Comparison of ENCODE assay signal across 14 cellular contexts in genomic region chr11:116989184-116989583, GRCh38.
DNase-seq lines count a peak whose midpoint lies in the region; ATAC-seq, FAIRE-seq and TF ChIP-seq lines count a peak whose summit lies in the region.
"Had no signal": no experiment of that assay in that cellular context is flagged by ENCODE, and none has a peak within 500 bp of the region (broad histone marks: within the 10 kb centered on the region; RNA-seq: fewer than 3 reads in every experiment).

No MANE protein-coding gene starts in this region.

- H4K20me1 ChIP-seq in astrocyte (ENCODE audit: insufficient read depth, low read length) (peaks cover 3% of the 10 kb centered on the region), hepatocyte (ENCODE audit: insufficient read depth, poor library complexity, severe bottlenecking) (peaks cover 31% of the 10 kb centered on the region)

- peak overlapping the region; percentile 55 for H3K27ac Mint-ChIP-seq in activated naive CD8-positive, alpha-beta T cell
- H3K27ac Mint-ChIP-seq in activated naive CD8-positive, alpha-beta T cell treated with anti-CD3 and anti-CD28 coated beads, Interleukin-2, amount 50 U/mL, for 24 hours = no peak overlapping the region
- peak overlapping the region; percentile 83 for H3K27ac Mint-ChIP-seq in astrocyte (ENCODE audit: unreplicated experiment)
- peak overlapping the region; percentile 69 for H3K27ac Mint-ChIP-seq in neural crest cell (ENCODE audit: unreplicated experiment)

- no peak for ATAC-seq in activated naive CD8-positive, alpha-beta T cell treated with anti-CD3 and anti-CD28 coated beads, Interleukin-2, amount 50 U/mL, for 24 hours
- no peak for ATAC-seq in HG02798 (IDR thresholded peaks at IDR 0.05; ENCODE audit: poor library complexity, unreplicated experiment)

- H3K36me3 ChIP-seq in astrocyte (ENCODE audit: insufficient read depth, low read length) (no peaks in the 10 kb centered on the region), transverse colon (no peaks in the 10 kb centered on the region), hepatocyte (replicated peaks; ENCODE audit: insufficient read depth, low read depth) (no peaks in the 10 kb centered on the region)

- no peaks in the 10 kb centered on the region for H3K27me3 Mint-ChIP-seq in activated naive CD8-positive, alpha-beta T cell
- H3K27me3 Mint-ChIP-seq in activated naive CD8-positive, alpha-beta T cell treated with anti-CD3 and anti-CD28 coated beads, Interleukin-2, amount 50 U/mL, for 24 hours = no peaks in the 10 kb centered on the region
- H3K27me3 Mint-ChIP-seq in astrocyte (ENCODE audit: low read depth, unreplicated experiment) = no peaks in the 10 kb centered on the region
- H3K27me3 Mint-ChIP-seq in neural crest cell (ENCODE audit: low read depth) = no peaks in the 10 kb centered on the region
- H3K27me3 Mint-ChIP-seq: activated T-cell treated with anti-CD3 and anti-CD28 coated beads, Interleukin-2, amount 50 U/mL, for 24 hours had no signal

- H3K4me2 ChIP-seq in astrocyte (ENCODE audit: low read length) (no peak overlapping the region), hepatocyte (no peak overlapping the region)

- no peak for DNase-seq in activated naive CD8-positive, alpha-beta T cell treated with anti-CD3 and anti-CD28 coated beads, Interleukin-2, amount 50 U/mL, for 24 hours
- DNase-seq in astrocyte (ENCODE audit: low read depth) (no peak), neural crest cell (ENCODE audit: low read depth, low spot score) (no peak), transverse colon (no peak), GOT3 (lab: John Stamatoyannopoulos, UW) (no peak), hepatocyte (ENCODE audit: low spot score) (no peak)
- DNase-seq: activated T-cell treated with anti-CD3 and anti-CD28 coated beads, Interleukin-2, amount 50 U/mL, for 24 hours; islet precursor cell; NCI-H2171; Right ventricle myocardium superior had no signal

- peaks cover 8% of the 10 kb centered on the region for H3K36me3 Mint-ChIP-seq in activated naive CD8-positive, alpha-beta T cell
- peaks cover 4% of the 10 kb centered on the region for H3K36me3 Mint-ChIP-seq in activated naive CD8-positive, alpha-beta T cell treated with anti-CD3 and anti-CD28 coated beads, Interleukin-2, amount 50 U/mL, for 24 hours (ENCODE audit: low read depth)
- H3K36me3 Mint-ChIP-seq in astrocyte (ENCODE audit: low read depth, unreplicated experiment) (no peaks in the 10 kb centered on the region), neural crest cell (ENCODE audit: low read depth) (no peaks in the 10 kb centered on the region)

- H3K9me3 ChIP-seq in astrocyte (ENCODE audit: insufficient read depth, low read depth, low read length) = no peaks in the 10 kb centered on the region
- no peaks in the 10 kb centered on the region for H3K9me3 ChIP-seq in transverse colon
- H3K9me3 ChIP-seq in hepatocyte (ENCODE audit: low read depth) = no peaks in the 10 kb centered on the region

- TF ChIP-seq CTCF in astrocyte (IDR thresholded peaks at IDR 0.05; ENCODE audit: insufficient read depth, low read depth, low read length) (no peak), neural crest cell (conservative IDR thresholded peaks at IDR 0.05) (no peak), transverse colon (IDR thresholded peaks at IDR 0.05) (no peak), hepatocyte (IDR thresholded peaks at IDR 0.05; ENCODE audit: poor library complexity) (no peak)

- no peak overlapping the region for H2AFZ ChIP-seq in astrocyte (ENCODE audit: low read depth, low read length)
- H2AFZ ChIP-seq in hepatocyte = no peak overlapping the region

- H3K27ac ChIP-seq in astrocyte (ENCODE audit: low read depth, low read length) (peak overlapping the region; percentile 64), transverse colon (peak overlapping the region; percentile 44 to 81 (median 58)), hepatocyte (no peak overlapping the region)

- TF ChIP-seq EP300 in transverse colon (IDR thresholded peaks at IDR 0.05; ENCODE audit: low read depth) = no peak

- no peak for FAIRE-seq in astrocyte (lab: Jason Lieb, UNC)
- FAIRE-seq: colon, D721Med had no signal

- H3K9ac ChIP-seq in astrocyte (ENCODE audit: low read length) = no peak overlapping the region

- no peak for TF ChIP-seq POLR2A in transverse colon (IDR thresholded peaks at IDR 0.05)

- H3K4me3 ChIP-seq in astrocyte (ENCODE audit: insufficient read depth, low read depth, low read length) (no peak overlapping the region), transverse colon (no peak overlapping the region), hepatocyte (no peak overlapping the region)

- intact Hi-C loops in transverse colon (cut with DNase I; ENCODE audit: low total_unique reads) = no loop called here

- H3K79me2 ChIP-seq in astrocyte (ENCODE audit: insufficient read depth, low read length) = peaks cover 25% of the 10 kb centered on the region
- H3K79me2 ChIP-seq in hepatocyte = peaks cover 91% of the 10 kb centered on the region

- H3K9me2 ChIP-seq in hepatocyte (replicated peaks; ENCODE audit: insufficient read depth) = no peaks in the 10 kb centered on the region

- in situ Hi-C loops in transverse colon (cut with MboI; ENCODE audit: low pct_ligation_motif_present in 1 of 4, low pct_unique_long_range_greater_than_20kb in 1 of 4, low sequenced_read_pairs in 3 of 4) = loop anchor here in 1 of 4 donors (25.0 kb wide), 1 partner anchor 98 kb away; the partner anchor contains the start of gene SIK3

- H3K4me3 Mint-ChIP-seq in activated naive CD8-positive, alpha-beta T cell = no peak overlapping the region
- no peak overlapping the region for H3K4me3 Mint-ChIP-seq in activated naive CD8-positive, alpha-beta T cell treated with anti-CD3 and anti-CD28 coated beads, Interleukin-2, amount 50 U/mL, for 24 hours
- H3K4me3 Mint-ChIP-seq in astrocyte (ENCODE audit: unreplicated experiment) = no peak overlapping the region
- H3K4me3 Mint-ChIP-seq in neural crest cell = no peak overlapping the region
- H3K4me3 Mint-ChIP-seq: activated T-cell treated with anti-CD3 and anti-CD28 coated beads, Interleukin-2, amount 50 U/mL, for 24 hours had no signal

- H3K27me3 ChIP-seq in astrocyte (ENCODE audit: insufficient read depth, low read length) (no peaks in the 10 kb centered on the region), transverse colon (no peaks in the 10 kb centered on the region), hepatocyte (no peaks in the 10 kb centered on the region)

- peaks cover 77% of the 10 kb centered on the region for H3K4me1 Mint-ChIP-seq in activated naive CD8-positive, alpha-beta T cell (ENCODE audit: low read depth)
- H3K4me1 Mint-ChIP-seq in activated naive CD8-positive, alpha-beta T cell treated with anti-CD3 and anti-CD28 coated beads, Interleukin-2, amount 50 U/mL, for 24 hours = peaks cover 80% of the 10 kb centered on the region
- H3K4me1 Mint-ChIP-seq in astrocyte (ENCODE audit: low read depth, unreplicated experiment) = peaks cover 60% of the 10 kb centered on the region
- peaks cover 66% of the 10 kb centered on the region for H3K4me1 Mint-ChIP-seq in neural crest cell

- 43 to 61% methylated on average over 4 of the region's 4 CpGs for WGBS in transverse colon (ENCODE audit: low coverage in 1 of 2), 2 donors
- 70% methylated on average over 4 of the region's 4 CpGs for WGBS in hepatocyte (ENCODE audit: low lambda C conversion rate, missing lambda C conversion rate)

- peaks cover 36% of the 10 kb centered on the region for H3K4me1 ChIP-seq in astrocyte (ENCODE audit: insufficient read depth, low read length)
- peaks cover 28 to 70% (median 36%) of the 10 kb centered on the region in 4 donors for H3K4me1 ChIP-seq in transverse colon
- peaks cover 42% of the 10 kb centered on the region for H3K4me1 ChIP-seq in hepatocyte (ENCODE audit: insufficient read depth)

- H3K9me3 Mint-ChIP-seq in activated naive CD8-positive, alpha-beta T cell (ENCODE audit: low read depth) = no peaks in the 10 kb centered on the region
- no peaks in the 10 kb centered on the region for H3K9me3 Mint-ChIP-seq in activated naive CD8-positive, alpha-beta T cell treated with anti-CD3 and anti-CD28 coated beads, Interleukin-2, amount 50 U/mL, for 24 hours
- H3K9me3 Mint-ChIP-seq in astrocyte (ENCODE audit: unreplicated experiment) = no peaks in the 10 kb centered on the region
- H3K9me3 Mint-ChIP-seq in neural crest cell = no peaks in the 10 kb centered on the region
- H3K9me3 Mint-ChIP-seq: activated T-cell treated with anti-CD3 and anti-CD28 coated beads, Interleukin-2, amount 50 U/mL, for 24 hours had no signal
